ENCODE assay signal across 9 cellular contexts in the genomic region with DNA sequence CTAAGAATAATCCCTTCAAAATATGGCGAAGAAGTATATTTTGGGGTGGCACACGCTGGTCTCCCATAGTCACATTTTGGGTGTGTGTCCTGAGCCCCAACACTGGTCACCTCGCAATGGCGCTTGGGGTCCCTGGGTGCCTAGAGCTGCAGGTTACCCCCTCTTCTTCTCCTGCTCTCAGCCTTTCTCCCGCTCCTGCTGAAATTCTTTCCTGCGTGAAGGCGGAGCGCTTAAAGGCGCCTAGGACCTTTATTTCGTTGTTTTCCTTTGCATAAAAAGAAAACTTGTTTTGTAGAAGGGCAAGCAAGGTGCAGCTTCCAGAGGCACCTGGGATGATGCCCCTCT. TPM values are rescaled to one million over a fixed set of nuclear protein-coding genes. Genes with fewer than 3 reads are reported as not detected.
DNase-seq lines count a peak whose midpoint lies in the region; ATAC-seq, FAIRE-seq and TF ChIP-seq lines count a peak whose summit lies in the region.
"Had no signal": no experiment of that assay in that cellular context is flagged by ENCODE, and none has a peak within 500 bp of the region (broad histone marks: within the 10 kb centered on the region; RNA-seq: fewer than 3 reads in every experiment).

No MANE protein-coding gene starts in this region.

- H3K9me3 ChIP-seq in PC-9 (ENCODE audit: insufficient read depth, low read depth): no peaks in the 10 kb centered on the region
- H3K9me3 ChIP-seq in esophagus (ENCODE audit: control insufficient read depth in 2 of 2, insufficient read depth in 1 of 2, low read depth in 1 of 2, low read length in 1 of 2): no peaks in the 10 kb centered on the region
- no peaks in the 10 kb centered on the region for H3K9me3 ChIP-seq in psoas muscle

- H2AFZ ChIP-seq in PC-9: no peak overlapping the region

- H3K27me3 ChIP-seq in GM06990 (replicated peaks; ENCODE audit: control insufficient read depth, insufficient read depth, low read length) (no peaks in the 10 kb centered on the region), PC-9 (ENCODE audit: insufficient read depth, low read depth) (peaks cover 5% of the 10 kb centered on the region; the same call in 1 of the 2 replicates), esophagus (ENCODE audit: control insufficient read depth in 1 of 2, insufficient read depth in 2 of 2, low read length in 2 of 2) (no peaks in the 10 kb centered on the region), psoas muscle (ENCODE audit: insufficient read depth in 3 of 3, low read length in 2 of 3) (peaks cover 0 to 40% (median 15%) of the 10 kb centered on the region in 3 donors)

- no peaks in the 10 kb centered on the region for H3K9me2 ChIP-seq in PC-9 (ENCODE audit: insufficient read depth)

- H4K20me1 ChIP-seq in PC-9 (ENCODE audit: insufficient read depth): no peaks in the 10 kb centered on the region

- 26 to 30% methylated on average over 10 of the region's 10 CpGs for WGBS in esophagus, 2 donors
- WGBS in psoas muscle, 3 donors: 26 to 31% (median 28%) methylated on average over 10 of the region's 10 CpGs

- POLR2A ChIA-PET in PC-9 (lab: Charles Lee; ENCODE audit: unreplicated experiment): no interaction called here

- H3K36me3 ChIP-seq in GM06990 (ENCODE audit: control insufficient read depth, insufficient read depth, low read length): no peaks in the 10 kb centered on the region
- H3K36me3 ChIP-seq in PC-9 (ENCODE audit: low read depth): no peaks in the 10 kb centered on the region
- H3K36me3 ChIP-seq in esophagus (ENCODE audit: control insufficient read depth in 2 of 2, insufficient read depth in 2 of 2, low read length in 1 of 2): no peaks in the 10 kb centered on the region
- no peaks in the 10 kb centered on the region for H3K36me3 ChIP-seq in psoas muscle (ENCODE audit: insufficient read depth in 1 of 2, low read depth in 1 of 2)

- H3K79me2 ChIP-seq in PC-9 (ENCODE audit: low read depth): no peaks in the 10 kb centered on the region

- no peak overlapping the region for H3K27ac ChIP-seq in PC-9
- no peak overlapping the region for H3K27ac ChIP-seq in esophagus (ENCODE audit: low read depth in 2 of 2, low read length in 1 of 2)
- H3K27ac ChIP-seq in psoas muscle: no peak overlapping the region

- intact Hi-C loops in PC-9 (cut with micrococcal nuclease; ENCODE audit: unreplicated experiment) (no loop called here), psoas muscle (cut with DNase I) (no loop called here)

- no peak for FAIRE-seq in frontal cortex (lab: Jason Lieb, UNC)
- FAIRE-seq: islet of Langerhans had no signal

- no TSS peak for BruUV-seq in PC-9 (replicated peaks; lab: Mats Ljungman, UMichigan)

- H3F3A ChIP-seq in PC-9 (ENCODE audit: insufficient read depth, low read depth): no peaks in the 10 kb centered on the region

- no peak for ATAC-seq in psoas muscle
- ATAC-seq in GM21619 (IDR thresholded peaks at IDR 0.05; ENCODE audit: unreplicated experiment): no peak
- no peak for ATAC-seq in GM21529 (IDR thresholded peaks at IDR 0.05; ENCODE audit: unreplicated experiment)

- CTCF ChIA-PET in PC-9 (lab: Charles Lee): no interaction called here

- TF ChIP-seq CTCF in GM06990 (IDR thresholded peaks at IDR 0.05; ENCODE audit: insufficient read depth, low read length, poor library complexity, severe bottlenecking): no peak
- TF ChIP-seq CTCF in PC-9 (conservative IDR thresholded peaks at IDR 0.05): no peak
- TF ChIP-seq CTCF in psoas muscle (IDR thresholded peaks at IDR 0.05): no peak

- DNase-seq in GM06990 (ENCODE audit: extremely low read depth, insufficient read length) (no peak), PC-9 (no peak), psoas muscle (no peak), activated gamma-delta T cell treated with Interleukin-2 at 50 U/mL for 16 hours (no peak), frontal cortex (ENCODE audit: low spot score in 2 of 2) (no peak)

- H3K4me2 ChIP-seq in PC-9: peak overlapping the region; percentile 40; the same call in 1 of the 2 replicates

- H3K4me3 ChIP-seq in GM06990 (replicated peaks; ENCODE audit: low read depth, low read length) (peak overlapping the region; percentile 92), PC-9 (no peak overlapping the region; the same call in 1 of the 2 replicates), esophagus (ENCODE audit: low read depth in 1 of 2, low read length in 2 of 2) (peak overlapping the region; percentile 2 to 60), psoas muscle (peak overlapping the region; percentile 67)

- H3K4me1 ChIP-seq in PC-9 (replicated peaks; ENCODE audit: insufficient read depth) (no peaks in the 10 kb centered on the region), esophagus (ENCODE audit: control insufficient read depth in 2 of 2, insufficient read depth in 2 of 2, low read length in 1 of 2) (peaks cover 2% of the 10 kb centered on the region in 2 donors), psoas muscle (peaks cover 5% of the 10 kb centered on the region)

RNA-seq across cellular contexts. Expression of gene PIK3CD, which starts 0.3 kb away (rescaled TPM):
- total RNA-seq in PC-9 (2021) (10.3 and 16.4 TPM in 2 replicates), psoas muscle (1 to 10 TPM in 3 of 4 donors, under 1 TPM in 1; 0.93 to 2.5 (median 1.7) TPM), frontal cortex (10.6 TPM)
- polyA plus RNA-seq in esophagus (1 to 10 TPM; 3.2 to 4.2 TPM), psoas muscle (under 1 TPM; 0.44 to 0.52 (median 0.48) TPM)
